In genomic region chr6:143397229-143398222, GRCh38 we compare ENCODE assay signal across 8 cellular contexts. TPM values are rescaled to one million over a fixed set of nuclear protein-coding genes. Genes with fewer than 3 reads are reported as not detected.
A peak's percentile ranks its signal among the peaks of the same experiment; 100 is the strongest.
DNase-seq lines count a peak whose midpoint lies in the region; ATAC-seq and TF ChIP-seq lines count a peak whose summit lies in the region.
"Had no signal": no experiment of that assay in that cellular context is flagged by ENCODE, and none has a peak within 500 bp of the region (broad histone marks: within the 10 kb centered on the region; RNA-seq: fewer than 3 reads in every experiment).

No MANE protein-coding gene starts in this region.

- in situ Hi-C loops in GM23248 (cut with MboI): no loop called here

- peak overlapping the region; percentile 84 for H2AK5ac ChIP-seq in trophoblast cell (ENCODE audit: low read length)

- H3K4me1 ChIP-seq in GM23248 (ENCODE audit: insufficient read depth) (peaks cover 35% of the 10 kb centered on the region), PC-9 (replicated peaks; ENCODE audit: insufficient read depth) (peaks cover 70% of the 10 kb centered on the region), trophoblast cell (ENCODE audit: control insufficient read depth in 1 of 2, insufficient read depth in 2 of 2, low read length in 2 of 2) (peaks cover 18 to 19% of the 10 kb centered on the region in 2 experiments)

- H3K36me3 ChIP-seq in GM23248 (ENCODE audit: low read depth) (no peaks in the 10 kb centered on the region), PC-9 (ENCODE audit: low read depth) (no peaks in the 10 kb centered on the region), trophoblast cell (ENCODE audit: control insufficient read depth in 1 of 2, insufficient read depth in 2 of 2, low read length in 2 of 2) (no peaks in the 10 kb centered on the region)

- DNase-seq in GM23248: peak; percentile 80
- DNase-seq in PC-9: peak; percentile 91 to 98
- peak; percentile 7 for DNase-seq in fibroblast of gingiva (ENCODE audit: low read depth)
- peak; percentile 98 to 99 for DNase-seq in trophoblast cell
- DNase-seq in anterior cingulate cortex (lab: John Stamatoyannopoulos, UW): no peak
- DNase-seq in NOMO-1 treated with dmso at 0.1 percent for 144 hours (lab: John Stamatoyannopoulos, UW; ENCODE audit: unreplicated experiment): no peak

- H3K79me2 ChIP-seq in GM23248 (ENCODE audit: insufficient read depth) (no peaks in the 10 kb centered on the region), PC-9 (ENCODE audit: low read depth) (no peaks in the 10 kb centered on the region), trophoblast cell (ENCODE audit: control insufficient read depth, insufficient read depth, low read length, poor library complexity) (no peaks in the 10 kb centered on the region)

- H2BK5ac ChIP-seq in trophoblast cell (ENCODE audit: low read depth, low read length, poor library complexity): peak overlapping the region; percentile 69

- H2AFZ ChIP-seq in GM23248 (peak overlapping the region; percentile 41), PC-9 (0 out of 2 replicates have a peak overlapping the region, but pooled peaks have one; percentile 50), trophoblast cell (ENCODE audit: insufficient read depth, low read length, poor library complexity) (no peak overlapping the region)

- CTCF ChIA-PET in PC-9 (lab: Charles Lee): interaction anchor here (0.6 kb wide), 1 partner anchor 62 kb away, joined by 5 read pairs; no protein-coding TSS in a partner anchor

- H3F3A ChIP-seq in GM23248 (ENCODE audit: insufficient read depth): peaks cover 23% of the 10 kb centered on the region
- H3F3A ChIP-seq in PC-9 (ENCODE audit: insufficient read depth, low read depth): peaks cover 36% of the 10 kb centered on the region

- peak overlapping the region; percentile 91 for H2BK12ac ChIP-seq in trophoblast cell (ENCODE audit: low read length)

- H3K4me3 ChIP-seq in GM23248 (peak overlapping the region; percentile 22; the same call in 1 of the 2 replicates), PC-9 (no peak overlapping the region), trophoblast cell (ENCODE audit: low read depth, low read length) (no peak overlapping the region)

- TSS peak; percentile 81 for BruUV-seq in PC-9 (replicated peaks; lab: Mats Ljungman, UMichigan)

- H4K12ac ChIP-seq in trophoblast cell (ENCODE audit: low read depth, low read length): no peak overlapping the region

- POLR2A ChIA-PET in PC-9 (lab: Charles Lee; ENCODE audit: unreplicated experiment): interaction anchor here (0.6 to 0.7 kb wide), 5 partner anchors 30 to 1003 kb away, joined by 3 to 10 read pairs (median 5); no protein-coding TSS in a partner anchor

- H3K4me2 ChIP-seq in GM23248 (ENCODE audit: unreplicated experiment): peak overlapping the region; percentile 50
- peak overlapping the region; percentile 66 for H3K4me2 ChIP-seq in PC-9
- peak overlapping the region; percentile 43 for H3K4me2 ChIP-seq in trophoblast cell (ENCODE audit: low read length)

- intact Hi-C loops in PC-9 (cut with micrococcal nuclease; ENCODE audit: unreplicated experiment): loop anchor here (1.0 to 2.0 kb wide), 4 partner anchors 29 to 451 kb away; partner anchors contain the start of gene AIG1

- H4K91ac ChIP-seq in trophoblast cell (ENCODE audit: low read depth, low read length): peak overlapping the region; percentile 77

- H3K9me2 ChIP-seq in GM23248 (ENCODE audit: insufficient read depth): no peaks in the 10 kb centered on the region
- no peaks in the 10 kb centered on the region for H3K9me2 ChIP-seq in PC-9 (ENCODE audit: insufficient read depth)

- H3K79me1 ChIP-seq in trophoblast cell (ENCODE audit: low read length): peaks cover 11% of the 10 kb centered on the region

- H3K27me3 ChIP-seq in GM23248 (replicated peaks; ENCODE audit: insufficient read depth): no peaks in the 10 kb centered on the region
- H3K27me3 ChIP-seq in PC-9 (ENCODE audit: insufficient read depth, low read depth): no peaks in the 10 kb centered on the region
- H3K27me3 ChIP-seq in trophoblast cell (ENCODE audit: insufficient read depth, low read length): no peaks in the 10 kb centered on the region

- peak overlapping the region; percentile 84 for H3K27ac ChIP-seq in GM23248
- H3K27ac ChIP-seq in PC-9: peak overlapping the region; percentile 90
- peak overlapping the region; percentile 38 for H3K27ac ChIP-seq in trophoblast cell (ENCODE audit: low read depth, low read length)

- peak overlapping the region; percentile 50 for H3K4ac ChIP-seq in trophoblast cell (ENCODE audit: low read depth, low read length)

- no peak for ATAC-seq in GM18867 (IDR thresholded peaks at IDR 0.05; ENCODE audit: unreplicated experiment)
- ATAC-seq: naive thymus-derived CD8-positive, alpha-beta T cell had no signal

- H4K20me1 ChIP-seq in GM23248 (ENCODE audit: insufficient read depth): no peaks in the 10 kb centered on the region
- no peaks in the 10 kb centered on the region for H4K20me1 ChIP-seq in PC-9 (ENCODE audit: insufficient read depth)

- no peak overlapping the region for H3K23ac ChIP-seq in trophoblast cell (ENCODE audit: low read length)

- H3K14ac ChIP-seq in trophoblast cell (ENCODE audit: low read length): peak overlapping the region; percentile 76

- WGBS in GM23248 (ENCODE audit: low coverage in 1 of 2, low lambda C conversion rate in 2 of 2, missing lambda C conversion rate in 2 of 2), 2 experiments: 56 to 63% methylated on average over 16 of the region's 16 CpGs
- no CpG with 5 or more reads among the region's 16 CpGs for WGBS in trophoblast cell (ENCODE audit: extremely low coverage, insufficient coverage, insufficient read length)

- H2BK120ac ChIP-seq in trophoblast cell (ENCODE audit: insufficient read depth, low read length, poor library complexity): peak overlapping the region; percentile 88

- H3K18ac ChIP-seq in trophoblast cell (ENCODE audit: low read length): peak overlapping the region; percentile 80

- peak overlapping the region; percentile 43 for H4K8ac ChIP-seq in trophoblast cell (ENCODE audit: low read depth, low read length)

- TF ChIP-seq CTCF in PC-9 (conservative IDR thresholded peaks at IDR 0.05): no peak

- H3K9ac ChIP-seq in GM23248 (peak overlapping the region; percentile 64), trophoblast cell (ENCODE audit: low read length) (no peak overlapping the region)

- H3K9me3 ChIP-seq in GM23248 (ENCODE audit: low read depth) (no peaks in the 10 kb centered on the region), PC-9 (ENCODE audit: insufficient read depth, low read depth) (no peaks in the 10 kb centered on the region; the same call in 1 of the 2 replicates), trophoblast cell (ENCODE audit: insufficient read depth, low read depth, low read length) (no peaks in the 10 kb centered on the region)

RNA-seq across cellular contexts. Expression of gene ADAT2, which starts 53.0 kb away (rescaled TPM):
- 3.2 and 3.4 TPM in 2 replicates for total RNA-seq in GM23248 (2014; rRNA removed; shearing (Covaris generic))
- polyA plus RNA-seq in GM23248 (2016; fragmentation: Nextera tagmentation; extraction: Ambion mirVana): 3.7 and 4.2 TPM in 2 replicates
- total RNA-seq in PC-9 (2021): 5.5 and 6.0 TPM in 2 replicates
- 1.3 and 1.6 TPM in 2 replicates for polyA plus RNA-seq in trophoblast cell (2013)

RNA-seq across cellular contexts. Expression of gene PEX3, which starts 53.1 kb away (rescaled TPM):
- total RNA-seq in GM23248 (2014; rRNA removed; shearing (Covaris generic)): 15.0 and 20.1 TPM in 2 replicates
- polyA plus RNA-seq in GM23248 (2016; fragmentation: Nextera tagmentation; extraction: Ambion mirVana): 32.8 and 35.0 TPM in 2 replicates
- 18.4 and 20.9 TPM in 2 replicates for total RNA-seq in PC-9 (2021)
- 19.4 and 21.5 TPM in 2 replicates for polyA plus RNA-seq in trophoblast cell (2013)

Comparison
In these comparisons a context has a peak if more than half of its experiments do, and no peak if none do; other contexts are left out.
1. DNase-seq: peak in GM23248 (single experiment), PC-9 (2 of 2), fibroblast of gingiva (single experiment) and trophoblast cell (2 of 2); none in anterior cingulate cortex (0 of 58) and NOMO-1 treated with dmso at 0.1 percent for 144 hours (single experiment).
2. H3K27ac ChIP-seq: peak in every context shown above with its lines; median percentile 90 in PC-9; 84 in GM23248; 38 in trophoblast cell.
3. Peak in every context shown above with its lines, with median percentiles within 50 percentile points of each other: H3K4me2 ChIP-seq.